Comparison of ENCODE assay signal across 1 cellular context in the genomic region with DNA sequence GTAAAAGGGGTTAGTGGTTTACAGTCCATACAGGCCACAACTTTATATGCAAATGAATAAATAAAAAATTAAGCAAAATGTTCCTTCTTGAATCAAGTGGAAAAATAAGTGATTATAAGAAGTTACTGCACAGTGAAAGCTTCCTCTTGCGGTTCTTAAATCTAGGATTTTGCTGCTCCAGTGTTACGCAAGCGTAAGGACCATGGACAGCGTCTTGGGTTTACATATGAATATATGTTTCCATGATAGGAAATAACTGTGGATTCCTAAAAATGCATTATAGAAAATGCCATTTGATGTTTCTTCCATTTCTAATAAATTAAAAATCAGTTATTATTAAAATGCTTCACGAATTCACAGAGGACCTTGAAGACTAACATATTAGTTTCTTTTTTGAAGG.
A peak's percentile ranks its signal among the peaks of the same experiment; 100 is the strongest.
TF ChIP-seq lines count a peak whose summit lies in the region.

No MANE protein-coding gene starts in this region.

TF ChIP-seq in HepG2, 621 proteins besides CTCF, POLR2A, EP300 and RAD21 (continued from another document and continues in another):
- TF ChIP-seq, protein P1, sequence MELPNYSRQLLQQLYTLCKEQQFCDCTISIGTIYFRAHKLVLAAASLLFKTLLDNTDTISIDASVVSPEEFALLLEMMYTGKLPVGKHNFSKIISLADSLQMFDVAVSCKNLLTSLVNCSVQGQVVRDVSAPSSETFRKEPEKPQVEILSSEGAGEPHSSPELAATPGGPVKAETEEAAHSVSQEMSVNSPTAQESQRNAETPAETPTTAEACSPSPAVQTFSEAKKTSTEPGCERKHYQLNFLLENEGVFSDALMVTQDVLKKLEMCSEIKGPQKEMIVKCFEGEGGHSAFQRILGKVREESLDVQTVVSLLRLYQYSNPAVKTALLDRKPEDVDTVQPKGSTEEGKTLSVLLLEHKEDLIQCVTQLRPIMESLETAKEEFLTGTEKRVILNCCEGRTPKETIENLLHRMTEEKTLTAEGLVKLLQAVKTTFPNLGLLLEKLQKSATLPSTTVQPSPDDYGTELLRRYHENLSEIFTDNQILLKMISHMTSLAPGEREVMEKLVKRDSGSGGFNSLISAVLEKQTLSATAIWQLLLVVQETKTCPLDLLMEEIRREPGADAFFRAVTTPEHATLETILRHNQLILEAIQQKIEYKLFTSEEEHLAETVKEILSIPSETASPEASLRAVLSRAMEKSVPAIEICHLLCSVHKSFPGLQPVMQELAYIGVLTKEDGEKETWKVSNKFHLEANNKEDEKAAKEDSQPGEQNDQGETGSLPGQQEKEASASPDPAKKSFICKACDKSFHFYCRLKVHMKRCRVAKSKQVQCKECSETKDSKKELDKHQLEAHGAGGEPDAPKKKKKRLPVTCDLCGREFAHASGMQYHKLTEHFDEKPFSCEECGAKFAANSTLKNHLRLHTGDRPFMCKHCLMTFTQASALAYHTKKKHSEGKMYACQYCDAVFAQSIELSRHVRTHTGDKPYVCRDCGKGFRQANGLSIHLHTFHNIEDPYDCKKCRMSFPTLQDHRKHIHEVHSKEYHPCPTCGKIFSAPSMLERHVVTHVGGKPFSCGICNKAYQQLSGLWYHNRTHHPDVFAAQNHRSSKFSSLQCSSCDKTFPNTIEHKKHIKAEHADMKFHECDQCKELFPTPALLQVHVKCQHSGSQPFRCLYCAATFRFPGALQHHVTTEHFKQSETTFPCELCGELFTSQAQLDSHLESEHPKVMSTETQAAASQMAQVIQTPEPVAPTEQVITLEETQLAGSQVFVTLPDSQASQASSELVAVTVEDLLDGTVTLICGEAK (IDR thresholded peaks at IDR 0.05): no peak
- TF ChIP-seq, protein P1 (CRISPR knock-in tag; IDR thresholded peaks at IDR 0.05): no peak
- TF ChIP-seq ZNF557 (CRISPR knock-in tag; IDR thresholded peaks at IDR 0.05) (no peak), ZNF124 (CRISPR knock-in tag; IDR thresholded peaks at IDR 0.05) (no peak), ZNF7 (CRISPR knock-in tag; IDR thresholded peaks at IDR 0.05) (0 out of 2 replicates have a peak, but pooled peaks have one; percentile 22), ZNF577 (CRISPR knock-in tag; IDR thresholded peaks at IDR 0.05; ENCODE audit: borderline replicate concordance, low read depth) (no peak), JARID2 (CRISPR knock-in tag; IDR thresholded peaks at IDR 0.05; ENCODE audit: insufficient replicate concordance) (no peak), KLF13 (CRISPR knock-in tag; IDR thresholded peaks at IDR 0.05) (no peak), ZNF138 (CRISPR knock-in tag; IDR thresholded peaks at IDR 0.05; ENCODE audit: low read depth) (no peak), ZIK1 (CRISPR knock-in tag; IDR thresholded peaks at IDR 0.05; ENCODE audit: borderline replicate concordance, low read depth) (no peak), TSC22D2 (CRISPR knock-in tag; IDR thresholded peaks at IDR 0.05; ENCODE audit: borderline replicate concordance) (no peak), TGIF2 (CRISPR knock-in tag; IDR thresholded peaks at IDR 0.05) (peak; percentile 71; the same call in 1 of the 2 replicates), ZNF800 (CRISPR knock-in tag; IDR thresholded peaks at IDR 0.05) (0 out of 2 replicates have a peak, but pooled peaks have one; percentile 35), FOXO1 (CRISPR knock-in tag; IDR thresholded peaks at IDR 0.05) (no peak), HMG20A (CRISPR knock-in tag; IDR thresholded peaks at IDR 0.05; ENCODE audit: borderline replicate concordance) (no peak), ZNF781 (CRISPR knock-in tag; IDR thresholded peaks at IDR 0.05; ENCODE audit: borderline replicate concordance, not compliant biosample characterization) (no peak), ZNF350 (CRISPR knock-in tag; IDR thresholded peaks at IDR 0.05; ENCODE audit: borderline replicate concordance, low read depth) (no peak), CENPT (CRISPR knock-in tag; IDR thresholded peaks at IDR 0.05; ENCODE audit: low read depth) (no peak), ZNF549 (CRISPR knock-in tag; IDR thresholded peaks at IDR 0.05) (no peak), ZNF292 (CRISPR knock-in tag; IDR thresholded peaks at IDR 0.05; ENCODE audit: borderline replicate concordance, low read depth) (no peak), CEBPG (CRISPR knock-in tag; IDR thresholded peaks at IDR 0.05) (peak; percentile 93), IRF2 (CRISPR knock-in tag; IDR thresholded peaks at IDR 0.05) (no peak; the same call in 1 of the 2 replicates), MATR3 (CRISPR knock-in tag; IDR thresholded peaks at IDR 0.05) (no peak), ELF3 (CRISPR knock-in tag; IDR thresholded peaks at IDR 0.05) (peak; percentile 45; the same call in 1 of the 2 replicates), ZNF619 (CRISPR knock-in tag; IDR thresholded peaks at IDR 0.05) (no peak), ZNF414 (CRISPR knock-in tag; IDR thresholded peaks at IDR 0.05) (no peak), HDAC1 (CRISPR knock-in tag; IDR thresholded peaks at IDR 0.05) (no peak), MAZ (IDR thresholded peaks at IDR 0.05; ENCODE audit: borderline replicate concordance, low read depth, low read length) (no peak), MAZ (CRISPR knock-in tag; IDR thresholded peaks at IDR 0.05; ENCODE audit: low read depth) (no peak), SAFB2 (CRISPR knock-in tag; IDR thresholded peaks at IDR 0.05; ENCODE audit: borderline replicate concordance, low read depth) (no peak), ZNF230 (CRISPR knock-in tag; IDR thresholded peaks at IDR 0.05) (no peak), MIER3 (CRISPR knock-in tag; IDR thresholded peaks at IDR 0.05; ENCODE audit: borderline replicate concordance) (0 out of 2 replicates have a peak, but pooled peaks have one; percentile 25), RARA (CRISPR knock-in tag; IDR thresholded peaks at IDR 0.05) (peak; percentile 47), ZNF646 (CRISPR knock-in tag; IDR thresholded peaks at IDR 0.05) (no peak), FOXM1 (CRISPR knock-in tag; IDR thresholded peaks at IDR 0.05) (no peak), NR3C1 (CRISPR knock-in tag; IDR thresholded peaks at IDR 0.05) (no peak)
- TF ChIP-seq, protein P2, sequence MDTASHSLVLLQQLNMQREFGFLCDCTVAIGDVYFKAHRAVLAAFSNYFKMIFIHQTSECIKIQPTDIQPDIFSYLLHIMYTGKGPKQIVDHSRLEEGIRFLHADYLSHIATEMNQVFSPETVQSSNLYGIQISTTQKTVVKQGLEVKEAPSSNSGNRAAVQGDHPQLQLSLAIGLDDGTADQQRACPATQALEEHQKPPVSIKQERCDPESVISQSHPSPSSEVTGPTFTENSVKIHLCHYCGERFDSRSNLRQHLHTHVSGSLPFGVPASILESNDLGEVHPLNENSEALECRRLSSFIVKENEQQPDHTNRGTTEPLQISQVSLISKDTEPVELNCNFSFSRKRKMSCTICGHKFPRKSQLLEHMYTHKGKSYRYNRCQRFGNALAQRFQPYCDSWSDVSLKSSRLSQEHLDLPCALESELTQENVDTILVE (CRISPR knock-in tag; IDR thresholded peaks at IDR 0.05): 0 out of 2 replicates have a peak, but pooled peaks have one; percentile 41
- TF ChIP-seq, protein P3, sequence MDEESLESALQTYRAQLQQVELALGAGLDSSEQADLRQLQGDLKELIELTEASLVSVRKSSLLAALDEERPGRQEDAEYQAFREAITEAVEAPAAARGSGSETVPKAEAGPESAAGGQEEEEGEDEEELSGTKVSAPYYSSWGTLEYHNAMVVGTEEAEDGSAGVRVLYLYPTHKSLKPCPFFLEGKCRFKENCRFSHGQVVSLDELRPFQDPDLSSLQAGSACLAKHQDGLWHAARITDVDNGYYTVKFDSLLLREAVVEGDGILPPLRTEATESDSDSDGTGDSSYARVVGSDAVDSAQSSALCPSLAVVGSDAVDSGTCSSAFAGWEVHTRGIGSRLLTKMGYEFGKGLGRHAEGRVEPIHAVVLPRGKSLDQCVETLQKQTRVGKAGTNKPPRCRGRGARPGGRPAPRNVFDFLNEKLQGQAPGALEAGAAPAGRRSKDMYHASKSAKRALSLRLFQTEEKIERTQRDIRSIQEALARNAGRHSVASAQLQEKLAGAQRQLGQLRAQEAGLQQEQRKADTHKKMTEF (CRISPR knock-in tag; IDR thresholded peaks at IDR 0.05): 0 out of 2 replicates have a peak, but pooled peaks have one; percentile 40
- TF ChIP-seq, protein P4, sequence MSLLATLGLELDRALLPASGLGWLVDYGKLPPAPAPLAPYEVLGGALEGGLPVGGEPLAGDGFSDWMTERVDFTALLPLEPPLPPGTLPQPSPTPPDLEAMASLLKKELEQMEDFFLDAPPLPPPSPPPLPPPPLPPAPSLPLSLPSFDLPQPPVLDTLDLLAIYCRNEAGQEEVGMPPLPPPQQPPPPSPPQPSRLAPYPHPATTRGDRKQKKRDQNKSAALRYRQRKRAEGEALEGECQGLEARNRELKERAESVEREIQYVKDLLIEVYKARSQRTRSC (CRISPR knock-in tag; IDR thresholded peaks at IDR 0.05; ENCODE audit: low read depth): no peak
